ENCODE assay signal across 1 cellular context in the genomic region with DNA sequence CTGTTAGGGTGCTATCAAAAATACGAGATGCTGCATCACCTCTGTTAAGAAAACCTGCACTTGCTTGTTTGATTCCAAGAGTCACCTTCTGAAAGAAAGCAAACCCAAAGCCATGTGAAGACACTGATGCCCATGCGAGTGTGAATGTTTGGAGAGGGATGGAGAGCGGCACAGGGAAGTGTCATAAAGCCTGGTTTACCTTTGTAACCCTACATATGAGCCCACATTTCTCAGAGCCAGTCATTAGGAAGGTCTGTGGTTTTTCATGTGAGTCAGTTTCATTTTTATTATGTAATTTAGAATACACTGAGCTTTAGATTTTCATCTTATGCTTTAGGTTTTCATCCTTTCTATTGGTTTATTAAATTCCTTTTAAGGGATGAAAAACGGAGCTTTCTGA.
TF ChIP-seq lines count a peak whose summit lies in the region.

No MANE protein-coding gene starts in this region.

TF ChIP-seq in GM12878, 131 proteins besides CTCF, POLR2A, EP300 and RAD21 (continued from another document):
- TF ChIP-seq, protein P1, sequence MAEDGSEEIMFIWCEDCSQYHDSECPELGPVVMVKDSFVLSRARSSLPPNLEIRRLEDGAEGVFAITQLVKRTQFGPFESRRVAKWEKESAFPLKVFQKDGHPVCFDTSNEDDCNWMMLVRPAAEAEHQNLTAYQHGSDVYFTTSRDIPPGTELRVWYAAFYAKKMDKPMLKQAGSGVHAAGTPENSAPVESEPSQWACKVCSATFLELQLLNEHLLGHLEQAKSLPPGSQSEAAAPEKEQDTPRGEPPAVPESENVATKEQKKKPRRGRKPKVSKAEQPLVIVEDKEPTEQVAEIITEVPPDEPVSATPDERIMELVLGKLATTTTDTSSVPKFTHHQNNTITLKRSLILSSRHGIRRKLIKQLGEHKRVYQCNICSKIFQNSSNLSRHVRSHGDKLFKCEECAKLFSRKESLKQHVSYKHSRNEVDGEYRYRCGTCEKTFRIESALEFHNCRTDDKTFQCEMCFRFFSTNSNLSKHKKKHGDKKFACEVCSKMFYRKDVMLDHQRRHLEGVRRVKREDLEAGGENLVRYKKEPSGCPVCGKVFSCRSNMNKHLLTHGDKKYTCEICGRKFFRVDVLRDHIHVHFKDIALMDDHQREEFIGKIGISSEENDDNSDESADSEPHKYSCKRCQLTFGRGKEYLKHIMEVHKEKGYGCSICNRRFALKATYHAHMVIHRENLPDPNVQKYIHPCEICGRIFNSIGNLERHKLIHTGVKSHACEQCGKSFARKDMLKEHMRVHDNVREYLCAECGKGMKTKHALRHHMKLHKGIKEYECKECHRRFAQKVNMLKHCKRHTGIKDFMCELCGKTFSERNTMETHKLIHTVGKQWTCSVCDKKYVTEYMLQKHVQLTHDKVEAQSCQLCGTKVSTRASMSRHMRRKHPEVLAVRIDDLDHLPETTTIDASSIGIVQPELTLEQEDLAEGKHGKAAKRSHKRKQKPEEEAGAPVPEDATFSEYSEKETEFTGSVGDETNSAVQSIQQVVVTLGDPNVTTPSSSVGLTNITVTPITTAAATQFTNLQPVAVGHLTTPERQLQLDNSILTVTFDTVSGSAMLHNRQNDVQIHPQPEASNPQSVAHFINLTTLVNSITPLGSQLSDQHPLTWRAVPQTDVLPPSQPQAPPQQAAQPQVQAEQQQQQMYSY (CRISPR knock-in tag; IDR thresholded peaks at IDR 0.05) = no peak
- TF ChIP-seq MTA2 (IDR thresholded peaks at IDR 0.05; ENCODE audit: low read depth) (peak; percentile 84), GATAD2B (conservative IDR thresholded peaks at IDR 0.05; ENCODE audit: low read depth) (no peak), IKZF2 (IDR thresholded peaks at IDR 0.05) (peak; percentile 71 to 87; a peak in 3 of 4 replicates), TCF12 (IDR thresholded peaks at IDR 0.05; ENCODE audit: low read depth, low read length) (no peak), IKZF1 (conservative IDR thresholded peaks at IDR 0.05) (peak; percentile 73), CBFB (IDR thresholded peaks at IDR 0.05; ENCODE audit: low read depth) (no peak), MEF2B (IDR thresholded peaks at IDR 0.05; ENCODE audit: partially characterized antibody, poor library complexity, severe bottlenecking) (peak; percentile 20), SPI1 (IDR thresholded peaks at IDR 0.05; ENCODE audit: borderline replicate concordance, insufficient read depth, low read depth, low read length) (peak; percentile 38; the same call in 1 of the 2 replicates), BCL11A (IDR thresholded peaks at IDR 0.05; ENCODE audit: low read depth, low read length) (peak; percentile 54), BHLHE40 (IDR thresholded peaks at IDR 0.05; ENCODE audit: borderline replicate concordance in 1 of 2, low read depth in 2 of 2, low read length in 1 of 2) (no peak), ATF7 (IDR thresholded peaks at IDR 0.05; ENCODE audit: low read depth) (peak; percentile 70), WRNIP1 (IDR thresholded peaks at IDR 0.05; ENCODE audit: borderline replicate concordance, low read depth, low read length) (no peak), RUNX3 (IDR thresholded peaks at IDR 0.05; ENCODE audit: low read length) (peak; percentile 68), SUPT20H (IDR thresholded peaks at IDR 0.05; ENCODE audit: borderline replicate concordance, control insufficient read depth, low read depth, low read length) (no peak), TARDBP (IDR thresholded peaks at IDR 0.05; ENCODE audit: borderline replicate concordance) (no peak), RCOR1 (conservative IDR thresholded peaks at IDR 0.05; ENCODE audit: low read depth, low read length) (no peak), SMARCA5 (IDR thresholded peaks at IDR 0.05) (no peak), SIX5 (IDR thresholded peaks at IDR 0.05; ENCODE audit: low read depth, low read length, severe bottlenecking) (no peak), JUNB (IDR thresholded peaks at IDR 0.05) (peak; percentile 36; the same call in 1 of the 2 replicates), MEF2A (IDR thresholded peaks at IDR 0.05; ENCODE audit: insufficient read depth, low read depth, low read length) (no peak)
- TF ChIP-seq, protein P2, sequence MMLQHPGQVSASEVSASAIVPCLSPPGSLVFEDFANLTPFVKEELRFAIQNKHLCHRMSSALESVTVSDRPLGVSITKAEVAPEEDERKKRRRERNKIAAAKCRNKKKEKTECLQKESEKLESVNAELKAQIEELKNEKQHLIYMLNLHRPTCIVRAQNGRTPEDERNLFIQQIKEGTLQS (IDR thresholded peaks at IDR 0.05; ENCODE audit: borderline replicate concordance, extremely low read depth, low read depth, low read length) = no peak
- TF ChIP-seq, protein P3, sequence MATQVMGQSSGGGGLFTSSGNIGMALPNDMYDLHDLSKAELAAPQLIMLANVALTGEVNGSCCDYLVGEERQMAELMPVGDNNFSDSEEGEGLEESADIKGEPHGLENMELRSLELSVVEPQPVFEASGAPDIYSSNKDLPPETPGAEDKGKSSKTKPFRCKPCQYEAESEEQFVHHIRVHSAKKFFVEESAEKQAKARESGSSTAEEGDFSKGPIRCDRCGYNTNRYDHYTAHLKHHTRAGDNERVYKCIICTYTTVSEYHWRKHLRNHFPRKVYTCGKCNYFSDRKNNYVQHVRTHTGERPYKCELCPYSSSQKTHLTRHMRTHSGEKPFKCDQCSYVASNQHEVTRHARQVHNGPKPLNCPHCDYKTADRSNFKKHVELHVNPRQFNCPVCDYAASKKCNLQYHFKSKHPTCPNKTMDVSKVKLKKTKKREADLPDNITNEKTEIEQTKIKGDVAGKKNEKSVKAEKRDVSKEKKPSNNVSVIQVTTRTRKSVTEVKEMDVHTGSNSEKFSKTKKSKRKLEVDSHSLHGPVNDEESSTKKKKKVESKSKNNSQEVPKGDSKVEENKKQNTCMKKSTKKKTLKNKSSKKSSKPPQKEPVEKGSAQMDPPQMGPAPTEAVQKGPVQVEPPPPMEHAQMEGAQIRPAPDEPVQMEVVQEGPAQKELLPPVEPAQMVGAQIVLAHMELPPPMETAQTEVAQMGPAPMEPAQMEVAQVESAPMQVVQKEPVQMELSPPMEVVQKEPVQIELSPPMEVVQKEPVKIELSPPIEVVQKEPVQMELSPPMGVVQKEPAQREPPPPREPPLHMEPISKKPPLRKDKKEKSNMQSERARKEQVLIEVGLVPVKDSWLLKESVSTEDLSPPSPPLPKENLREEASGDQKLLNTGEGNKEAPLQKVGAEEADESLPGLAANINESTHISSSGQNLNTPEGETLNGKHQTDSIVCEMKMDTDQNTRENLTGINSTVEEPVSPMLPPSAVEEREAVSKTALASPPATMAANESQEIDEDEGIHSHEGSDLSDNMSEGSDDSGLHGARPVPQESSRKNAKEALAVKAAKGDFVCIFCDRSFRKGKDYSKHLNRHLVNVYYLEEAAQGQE (IDR thresholded peaks at IDR 0.05; ENCODE audit: low read depth, low read length) = no peak
- TF ChIP-seq, protein P4, sequence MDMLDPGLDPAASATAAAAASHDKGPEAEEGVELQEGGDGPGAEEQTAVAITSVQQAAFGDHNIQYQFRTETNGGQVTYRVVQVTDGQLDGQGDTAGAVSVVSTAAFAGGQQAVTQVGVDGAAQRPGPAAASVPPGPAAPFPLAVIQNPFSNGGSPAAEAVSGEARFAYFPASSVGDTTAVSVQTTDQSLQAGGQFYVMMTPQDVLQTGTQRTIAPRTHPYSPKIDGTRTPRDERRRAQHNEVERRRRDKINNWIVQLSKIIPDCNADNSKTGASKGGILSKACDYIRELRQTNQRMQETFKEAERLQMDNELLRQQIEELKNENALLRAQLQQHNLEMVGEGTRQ (IDR thresholded peaks at IDR 0.05; ENCODE audit: borderline replicate concordance, low read depth, low read length) = no peak
- TF ChIP-seq, protein P5, sequence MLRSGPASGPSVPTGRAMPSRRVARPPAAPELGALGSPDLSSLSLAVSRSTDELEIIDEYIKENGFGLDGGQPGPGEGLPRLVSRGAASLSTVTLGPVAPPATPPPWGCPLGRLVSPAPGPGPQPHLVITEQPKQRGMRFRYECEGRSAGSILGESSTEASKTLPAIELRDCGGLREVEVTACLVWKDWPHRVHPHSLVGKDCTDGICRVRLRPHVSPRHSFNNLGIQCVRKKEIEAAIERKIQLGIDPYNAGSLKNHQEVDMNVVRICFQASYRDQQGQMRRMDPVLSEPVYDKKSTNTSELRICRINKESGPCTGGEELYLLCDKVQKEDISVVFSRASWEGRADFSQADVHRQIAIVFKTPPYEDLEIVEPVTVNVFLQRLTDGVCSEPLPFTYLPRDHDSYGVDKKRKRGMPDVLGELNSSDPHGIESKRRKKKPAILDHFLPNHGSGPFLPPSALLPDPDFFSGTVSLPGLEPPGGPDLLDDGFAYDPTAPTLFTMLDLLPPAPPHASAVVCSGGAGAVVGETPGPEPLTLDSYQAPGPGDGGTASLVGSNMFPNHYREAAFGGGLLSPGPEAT (IDR thresholded peaks at IDR 0.05; ENCODE audit: low read depth) = peak; percentile 63; the same call in 1 of the 2 replicates
- TF ChIP-seq, protein P6, sequence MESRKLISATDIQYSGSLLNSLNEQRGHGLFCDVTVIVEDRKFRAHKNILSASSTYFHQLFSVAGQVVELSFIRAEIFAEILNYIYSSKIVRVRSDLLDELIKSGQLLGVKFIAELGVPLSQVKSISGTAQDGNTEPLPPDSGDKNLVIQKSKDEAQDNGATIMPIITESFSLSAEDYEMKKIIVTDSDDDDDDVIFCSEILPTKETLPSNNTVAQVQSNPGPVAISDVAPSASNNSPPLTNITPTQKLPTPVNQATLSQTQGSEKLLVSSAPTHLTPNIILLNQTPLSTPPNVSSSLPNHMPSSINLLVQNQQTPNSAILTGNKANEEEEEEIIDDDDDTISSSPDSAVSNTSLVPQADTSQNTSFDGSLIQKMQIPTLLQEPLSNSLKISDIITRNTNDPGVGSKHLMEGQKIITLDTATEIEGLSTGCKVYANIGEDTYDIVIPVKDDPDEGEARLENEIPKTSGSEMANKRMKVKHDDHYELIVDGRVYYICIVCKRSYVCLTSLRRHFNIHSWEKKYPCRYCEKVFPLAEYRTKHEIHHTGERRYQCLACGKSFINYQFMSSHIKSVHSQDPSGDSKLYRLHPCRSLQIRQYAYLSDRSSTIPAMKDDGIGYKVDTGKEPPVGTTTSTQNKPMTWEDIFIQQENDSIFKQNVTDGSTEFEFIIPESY (IDR thresholded peaks at IDR 0.05) = no peak
- TF ChIP-seq, protein P7, sequence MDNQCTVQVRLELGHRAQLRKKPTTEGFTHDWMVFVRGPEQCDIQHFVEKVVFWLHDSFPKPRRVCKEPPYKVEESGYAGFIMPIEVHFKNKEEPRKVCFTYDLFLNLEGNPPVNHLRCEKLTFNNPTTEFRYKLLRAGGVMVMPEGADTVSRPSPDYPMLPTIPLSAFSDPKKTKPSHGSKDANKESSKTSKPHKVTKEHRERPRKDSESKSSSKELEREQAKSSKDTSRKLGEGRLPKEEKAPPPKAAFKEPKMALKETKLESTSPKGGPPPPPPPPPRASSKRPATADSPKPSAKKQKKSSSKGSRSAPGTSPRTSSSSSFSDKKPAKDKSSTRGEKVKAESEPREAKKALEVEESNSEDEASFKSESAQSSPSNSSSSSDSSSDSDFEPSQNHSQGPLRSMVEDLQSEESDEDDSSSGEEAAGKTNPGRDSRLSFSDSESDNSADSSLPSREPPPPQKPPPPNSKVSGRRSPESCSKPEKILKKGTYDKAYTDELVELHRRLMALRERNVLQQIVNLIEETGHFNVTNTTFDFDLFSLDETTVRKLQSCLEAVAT (IDR thresholded peaks at IDR 0.05) = 0 out of 2 replicates have a peak, but pooled peaks have one; percentile 17
- TF ChIP-seq, protein P8, sequence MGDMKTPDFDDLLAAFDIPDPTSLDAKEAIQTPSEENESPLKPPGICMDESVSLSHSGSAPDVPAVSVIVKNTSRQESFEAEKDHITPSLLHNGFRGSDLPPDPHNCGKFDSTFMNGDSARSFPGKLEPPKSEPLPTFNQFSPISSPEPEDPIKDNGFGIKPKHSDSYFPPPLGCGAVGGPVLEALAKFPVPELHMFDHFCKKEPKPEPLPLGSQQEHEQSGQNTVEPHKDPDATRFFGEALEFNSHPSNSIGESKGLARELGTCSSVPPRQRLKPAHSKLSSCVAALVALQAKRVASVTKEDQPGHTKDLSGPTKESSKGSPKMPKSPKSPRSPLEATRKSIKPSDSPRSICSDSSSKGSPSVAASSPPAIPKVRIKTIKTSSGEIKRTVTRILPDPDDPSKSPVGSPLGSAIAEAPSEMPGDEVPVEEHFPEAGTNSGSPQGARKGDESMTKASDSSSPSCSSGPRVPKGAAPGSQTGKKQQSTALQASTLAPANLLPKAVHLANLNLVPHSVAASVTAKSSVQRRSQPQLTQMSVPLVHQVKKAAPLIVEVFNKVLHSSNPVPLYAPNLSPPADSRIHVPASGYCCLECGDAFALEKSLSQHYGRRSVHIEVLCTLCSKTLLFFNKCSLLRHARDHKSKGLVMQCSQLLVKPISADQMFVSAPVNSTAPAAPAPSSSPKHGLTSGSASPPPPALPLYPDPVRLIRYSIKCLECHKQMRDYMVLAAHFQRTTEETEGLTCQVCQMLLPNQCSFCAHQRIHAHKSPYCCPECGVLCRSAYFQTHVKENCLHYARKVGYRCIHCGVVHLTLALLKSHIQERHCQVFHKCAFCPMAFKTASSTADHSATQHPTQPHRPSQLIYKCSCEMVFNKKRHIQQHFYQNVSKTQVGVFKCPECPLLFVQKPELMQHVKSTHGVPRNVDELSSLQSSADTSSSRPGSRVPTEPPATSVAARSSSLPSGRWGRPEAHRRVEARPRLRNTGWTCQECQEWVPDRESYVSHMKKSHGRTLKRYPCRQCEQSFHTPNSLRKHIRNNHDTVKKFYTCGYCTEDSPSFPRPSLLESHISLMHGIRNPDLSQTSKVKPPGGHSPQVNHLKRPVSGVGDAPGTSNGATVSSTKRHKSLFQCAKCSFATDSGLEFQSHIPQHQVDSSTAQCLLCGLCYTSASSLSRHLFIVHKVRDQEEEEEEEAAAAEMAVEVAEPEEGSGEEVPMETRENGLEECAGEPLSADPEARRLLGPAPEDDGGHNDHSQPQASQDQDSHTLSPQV (IDR thresholded peaks at IDR 0.05) = no peak
- TF ChIP-seq, protein P9, sequence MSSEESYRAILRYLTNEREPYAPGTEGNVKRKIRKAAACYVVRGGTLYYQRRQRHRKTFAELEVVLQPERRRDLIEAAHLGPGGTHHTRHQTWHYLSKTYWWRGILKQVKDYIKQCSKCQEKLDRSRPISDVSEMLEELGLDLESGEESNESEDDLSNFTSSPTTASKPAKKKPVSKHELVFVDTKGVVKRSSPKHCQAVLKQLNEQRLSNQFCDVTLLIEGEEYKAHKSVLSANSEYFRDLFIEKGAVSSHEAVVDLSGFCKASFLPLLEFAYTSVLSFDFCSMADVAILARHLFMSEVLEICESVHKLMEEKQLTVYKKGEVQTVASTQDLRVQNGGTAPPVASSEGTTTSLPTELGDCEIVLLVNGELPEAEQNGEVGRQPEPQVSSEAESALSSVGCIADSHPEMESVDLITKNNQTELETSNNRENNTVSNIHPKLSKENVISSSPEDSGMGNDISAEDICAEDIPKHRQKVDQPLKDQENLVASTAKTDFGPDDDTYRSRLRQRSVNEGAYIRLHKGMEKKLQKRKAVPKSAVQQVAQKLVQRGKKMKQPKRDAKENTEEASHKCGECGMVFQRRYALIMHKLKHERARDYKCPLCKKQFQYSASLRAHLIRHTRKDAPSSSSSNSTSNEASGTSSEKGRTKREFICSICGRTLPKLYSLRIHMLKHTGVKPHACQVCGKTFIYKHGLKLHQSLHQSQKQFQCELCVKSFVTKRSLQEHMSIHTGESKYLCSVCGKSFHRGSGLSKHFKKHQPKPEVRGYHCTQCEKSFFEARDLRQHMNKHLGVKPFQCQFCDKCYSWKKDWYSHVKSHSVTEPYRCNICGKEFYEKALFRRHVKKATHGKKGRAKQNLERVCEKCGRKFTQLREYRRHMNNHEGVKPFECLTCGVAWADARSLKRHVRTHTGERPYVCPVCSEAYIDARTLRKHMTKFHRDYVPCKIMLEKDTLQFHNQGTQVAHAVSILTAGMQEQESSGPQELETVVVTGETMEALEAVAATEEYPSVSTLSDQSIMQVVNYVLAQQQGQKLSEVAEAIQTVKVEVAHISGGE (CRISPR knock-in tag; IDR thresholded peaks at IDR 0.05) = no peak
